ENCODE assay signal across 8 cellular contexts in genomic region chr10:95906675-95907453, GRCh38. TPM values are rescaled to one million over a fixed set of nuclear protein-coding genes. Genes with fewer than 3 reads are reported as not detected.
DNase-seq lines count a peak whose midpoint lies in the region; ATAC-seq and TF ChIP-seq lines count a peak whose summit lies in the region.

No MANE protein-coding gene starts in this region.

- in situ Hi-C loops in GM13977 (cut with MboI; ENCODE audit: low pct_unique_long_range_greater_than_20kb, low sequenced_read_pairs, unreplicated experiment) = no loop called here

- H3K9me3 Mint-ChIP-seq in activated T-cell treated with anti-CD3 and anti-CD28 coated beads, Interleukin-2, amount 50 U/mL, for 4 hours = no peaks in the 10 kb centered on the region
- H3K9me3 Mint-ChIP-seq in natural killer cell treated with Interleukin-12 subunit alpha and Interleukin-12 subunit beta and Interleukin-15 and Interleukin-18, amount 100 ng/mL, for 72 hours = no peaks in the 10 kb centered on the region

- H3K36me3 Mint-ChIP-seq in activated T-cell treated with anti-CD3 and anti-CD28 coated beads, Interleukin-2, amount 50 U/mL, for 4 hours (ENCODE audit: insufficient read depth) = no peaks in the 10 kb centered on the region
- no peaks in the 10 kb centered on the region for H3K36me3 Mint-ChIP-seq in natural killer cell treated with Interleukin-12 subunit alpha and Interleukin-12 subunit beta and Interleukin-15 and Interleukin-18, amount 100 ng/mL, for 72 hours

- H3K4me3 Mint-ChIP-seq in activated T-cell treated with anti-CD3 and anti-CD28 coated beads, Interleukin-2, amount 50 U/mL, for 4 hours = peak overlapping the region; percentile 91
- H3K4me3 Mint-ChIP-seq in natural killer cell treated with Interleukin-12 subunit alpha and Interleukin-12 subunit beta and Interleukin-15 and Interleukin-18, amount 100 ng/mL, for 72 hours = peak overlapping the region; percentile 80

- CTCF ChIA-PET in AG04449 (lab: Yijun Ruan, JAX) = interaction anchor here (1.0 to 3.3 kb wide), 6 partner anchors 10 to 387 kb away, joined by 3 to 26 read pairs (median 6); partner anchors contain the start of gene TCTN3

- POLR2A ChIA-PET in AG04449 (lab: Yijun Ruan, JAX) = interaction anchor here (1.0 to 1.2 kb wide), 2 partner anchors 213 to 224 kb away, joined by 4 read pairs; partner anchors contain the start of genes TCTN3 and ZNF518A

- TF ChIP-seq CTCF in AG04449 (IDR thresholded peaks at IDR 0.05; ENCODE audit: insufficient read depth, low read length, missing control alignments) (peak; percentile 8), GM13977 (IDR thresholded peaks at IDR 0.05; ENCODE audit: extremely low read depth, insufficient read depth, missing control alignments) (peak; percentile 39), fibroblast of pulmonary artery (IDR thresholded peaks at IDR 0.05; ENCODE audit: low read length, missing control alignments) (peak; percentile 35)

- DNase-seq in AG04449 (ENCODE audit: low read depth, low spot score) (no peak), GM13977 (ENCODE audit: low spot score) (peak; percentile 58), NCI-H748 (lab: John Stamatoyannopoulos, UW; ENCODE audit: unreplicated experiment) (peak; percentile 43), fibroblast of pulmonary artery (ENCODE audit: low read depth) (peak; percentile 74), stromal cell of bone marrow (ENCODE audit: low read depth) (peak; percentile 45)
- DNase-seq in activated T-cell treated with anti-CD3 and anti-CD28 coated beads, Interleukin-2, amount 50 U/mL, for 4 hours = peak; percentile 9
- peak; percentile 63 for DNase-seq in natural killer cell treated with Interleukin-12 subunit alpha and Interleukin-12 subunit beta and Interleukin-15 and Interleukin-18, amount 100 ng/mL, for 72 hours (ENCODE audit: low spot score)

- ATAC-seq in HG03045 (IDR thresholded peaks at IDR 0.05; ENCODE audit: unreplicated experiment) = peak; percentile 28
- peak; percentile 34 to 36 for ATAC-seq in activated T-cell treated with anti-CD3 and anti-CD28 coated beads, Interleukin-2, amount 50 U/mL, for 4 hours
- peak; percentile 49 to 55 for ATAC-seq in natural killer cell treated with Interleukin-12 subunit alpha and Interleukin-12 subunit beta and Interleukin-15 and Interleukin-18, amount 100 ng/mL, for 72 hours

- peak overlapping the region in 1 of 2 donors; percentile 67 for H3K27ac Mint-ChIP-seq in natural killer cell treated with Interleukin-12 subunit alpha and Interleukin-12 subunit beta and Interleukin-15 and Interleukin-18, amount 100 ng/mL, for 72 hours

- H3K4me3 ChIP-seq in AG04449 (ENCODE audit: low read depth, low read length) (peak overlapping the region; percentile 88), fibroblast of pulmonary artery (replicated peaks; ENCODE audit: low read depth, low read length) (peak overlapping the region; percentile 78)

- no peaks in the 10 kb centered on the region for H3K27me3 Mint-ChIP-seq in activated T-cell treated with anti-CD3 and anti-CD28 coated beads, Interleukin-2, amount 50 U/mL, for 4 hours (ENCODE audit: low read depth)
- peaks cover 6 to 7% of the 10 kb centered on the region in 2 donors for H3K27me3 Mint-ChIP-seq in natural killer cell treated with Interleukin-12 subunit alpha and Interleukin-12 subunit beta and Interleukin-15 and Interleukin-18, amount 100 ng/mL, for 72 hours

- peaks cover 12% of the 10 kb centered on the region for H3K4me1 Mint-ChIP-seq in activated T-cell treated with anti-CD3 and anti-CD28 coated beads, Interleukin-2, amount 50 U/mL, for 4 hours (ENCODE audit: low read depth)
- H3K4me1 Mint-ChIP-seq in natural killer cell treated with Interleukin-12 subunit alpha and Interleukin-12 subunit beta and Interleukin-15 and Interleukin-18, amount 100 ng/mL, for 72 hours (ENCODE audit: low read depth in 2 of 2) = peaks cover 9 to 12% of the 10 kb centered on the region in 2 donors

RNA-seq across cellular contexts. Expression of gene CC2D2B, which starts 0.9 kb away (rescaled TPM):
- not detected for total RNA-seq in activated T-cell treated with anti-CD3 and anti-CD28 coated beads, Interleukin-2, amount 50 U/mL, for 4 hours
- 1 to 10 TPM in 1 of 2 donors, under 1 TPM in 1; 0.57 to 1.2 TPM for total RNA-seq in natural killer cell treated with Interleukin-12 subunit alpha and Interleukin-12 subunit beta and Interleukin-15 and Interleukin-18, amount 100 ng/mL, for 72 hours
